ENCODE assay signal across 22 cellular contexts in the genomic region with DNA sequence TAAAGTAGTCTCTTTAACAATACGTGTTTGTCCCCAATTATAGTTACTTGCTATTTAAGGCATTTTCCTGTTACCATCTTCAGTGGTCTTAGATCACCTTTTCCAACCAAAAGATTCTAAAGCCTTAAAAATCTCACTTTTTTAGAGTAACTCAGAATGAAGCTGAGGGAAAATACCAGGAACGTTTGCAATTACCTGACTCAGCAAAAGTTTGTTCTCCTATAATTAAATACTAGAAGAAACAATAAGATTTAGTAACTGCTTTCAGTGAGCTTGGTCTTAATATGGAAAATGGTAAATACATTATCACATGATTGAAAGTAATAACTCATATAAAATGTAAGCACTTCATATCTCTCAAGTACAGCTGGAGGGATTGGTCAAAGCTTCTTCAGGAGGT.
"Had no signal": no experiment of that assay in that cellular context is flagged by ENCODE, and none has a peak within 500 bp of the region (broad histone marks: within the 10 kb centered on the region; RNA-seq: fewer than 3 reads in every experiment).

No MANE protein-coding gene starts in this region.

- DNase-seq: activated CD4-positive, alpha-beta T cell treated with anti-CD3 and anti-CD28 coated beads for 36 hours; activated CD4-positive, alpha-beta T cell treated with anti-CD3 and anti-CD28 coated beads, Interleukin-2, amount 50 U/mL, for 48 hours; activated naive CD4-positive, alpha-beta T cell treated with Interleukin-2 at 50 U/mL for 16 hours; activated naive CD8-positive, alpha-beta T cell treated with anti-CD3 and anti-CD28 coated beads, Interleukin-2, amount 10 ng/mL, durations not matched to agents 7 days and 5 days; central memory CD4-positive, alpha-beta T cell; head of caudate nucleus; sigmoid colon; stimulated activated CD4-positive, alpha-beta T cell treated with anti-CD3 and anti-CD28 coated beads, Interleukin-4, amount 100 ng/mL, for 24 hours; thyroid gland had no signal

- FAIRE-seq: endometrium, frontal cortex, keratinocyte had no signal

- H3K36me3 Mint-ChIP-seq: natural killer cell treated with Interleukin-12 subunit alpha and Interleukin-12 subunit beta and Interleukin-15 and Interleukin-18, amount 100 ng/mL, for 72 hours; stimulated activated effector memory CD8-positive, alpha-beta T cell treated with anti-CD3 and anti-CD28 coated beads, Interleukin-12 subunit alpha, Interleukin-12 subunit beta, amount 100 ng/mL, for 72 hours; WTC11 had no signal

- H3K27me3 Mint-ChIP-seq: activated CD4-positive, alpha-beta T cell treated with anti-CD3 and anti-CD28 coated beads for 36 hours; activated naive CD8-positive, alpha-beta T cell treated with anti-CD3 and anti-CD28 coated beads, Interleukin-2, amount 10 ng/mL, durations not matched to agents 7 days and 5 days; brain; natural killer cell treated with Interleukin-12 subunit alpha and Interleukin-12 subunit beta and Interleukin-15 and Interleukin-18, amount 100 ng/mL, for 72 hours had no signal

- H3K9me3 ChIP-seq: neutrophil, sigmoid colon, thyroid gland had no signal

- H3K36me3 ChIP-seq: neutrophil, sigmoid colon, thyroid gland had no signal

- H3K27ac Mint-ChIP-seq: activated CD4-positive, alpha-beta T cell treated with anti-CD3 and anti-CD28 coated beads for 36 hours; activated naive CD8-positive, alpha-beta T cell treated with anti-CD3 and anti-CD28 coated beads, Interleukin-2, amount 10 ng/mL, durations not matched to agents 7 days and 5 days; activated T-helper 2 cell treated with anti-CD3 and anti-CD28 coated beads, Interferon-gamma antibody, Interleukin-2, Interleukin-4, amounts not matched to agents 10 μg/mL and 5 μg/mL and 100 μg/mL, durations not matched to agents 14 hours and 24 hours and 36 hours; mesothelial cell of epicardium; natural killer cell treated with Interleukin-12 subunit alpha and Interleukin-12 subunit beta and Interleukin-15 and Interleukin-18, amount 100 ng/mL, for 72 hours; stimulated activated effector memory CD8-positive, alpha-beta T cell treated with anti-CD3 and anti-CD28 coated beads, Interleukin-12 subunit alpha, Interleukin-12 subunit beta, amount 100 ng/mL, for 72 hours; T-helper 2 cell treated with Interferon-gamma antibody and Interleukin-4, amounts not matched to agents 5 μg/mL and 100 μg/mL, for 36 hours had no signal

- H3K4me3 Mint-ChIP-seq: activated CD4-positive, alpha-beta T cell treated with anti-CD3 and anti-CD28 coated beads for 36 hours; activated naive CD8-positive, alpha-beta T cell treated with anti-CD3 and anti-CD28 coated beads, Interleukin-2, amount 10 ng/mL, durations not matched to agents 7 days and 5 days; brain; mesothelial cell of epicardium; natural killer cell treated with Interleukin-12 subunit alpha and Interleukin-12 subunit beta and Interleukin-15 and Interleukin-18, amount 100 ng/mL, for 72 hours; stimulated activated effector memory CD8-positive, alpha-beta T cell treated with anti-CD3 and anti-CD28 coated beads, Interleukin-12 subunit alpha, Interleukin-12 subunit beta, amount 100 ng/mL, for 72 hours; T-helper 2 cell treated with Interferon-gamma antibody and Interleukin-4, amounts not matched to agents 5 μg/mL and 100 μg/mL, for 36 hours; WTC11 had no signal

- ATAC-seq: activated CD4-positive, alpha-beta T cell treated with anti-CD3 and anti-CD28 coated beads for 36 hours; left lobe of liver; natural killer cell treated with Interleukin-12 subunit alpha and Interleukin-12 subunit beta and Interleukin-15 and Interleukin-18, amount 100 ng/mL, for 72 hours; stimulated activated effector memory CD8-positive, alpha-beta T cell treated with anti-CD3 and anti-CD28 coated beads, Interleukin-12 subunit alpha, Interleukin-12 subunit beta, amount 100 ng/mL, for 72 hours; WTC11 had no signal

- H3K27ac ChIP-seq: coronary artery, sigmoid colon, thyroid gland had no signal

- H3K9me3 Mint-ChIP-seq: activated naive CD8-positive, alpha-beta T cell treated with anti-CD3 and anti-CD28 coated beads, Interleukin-2, amount 10 ng/mL, durations not matched to agents 7 days and 5 days; activated T-helper 2 cell treated with anti-CD3 and anti-CD28 coated beads, Interferon-gamma antibody, Interleukin-2, Interleukin-4, amounts not matched to agents 10 μg/mL and 5 μg/mL and 100 μg/mL, durations not matched to agents 14 hours and 24 hours and 36 hours; brain; mesothelial cell of epicardium; natural killer cell treated with Interleukin-12 subunit alpha and Interleukin-12 subunit beta and Interleukin-15 and Interleukin-18, amount 100 ng/mL, for 72 hours; stimulated activated effector memory CD8-positive, alpha-beta T cell treated with anti-CD3 and anti-CD28 coated beads, Interleukin-12 subunit alpha, Interleukin-12 subunit beta, amount 100 ng/mL, for 72 hours; T-helper 2 cell treated with Interferon-gamma antibody and Interleukin-4, amounts not matched to agents 5 μg/mL and 100 μg/mL, for 36 hours; WTC11 had no signal

- H3K4me3 ChIP-seq: coronary artery, sigmoid colon, thyroid gland had no signal
